Comparison of ENCODE assay signal across 17 cellular contexts in the genomic region with DNA sequence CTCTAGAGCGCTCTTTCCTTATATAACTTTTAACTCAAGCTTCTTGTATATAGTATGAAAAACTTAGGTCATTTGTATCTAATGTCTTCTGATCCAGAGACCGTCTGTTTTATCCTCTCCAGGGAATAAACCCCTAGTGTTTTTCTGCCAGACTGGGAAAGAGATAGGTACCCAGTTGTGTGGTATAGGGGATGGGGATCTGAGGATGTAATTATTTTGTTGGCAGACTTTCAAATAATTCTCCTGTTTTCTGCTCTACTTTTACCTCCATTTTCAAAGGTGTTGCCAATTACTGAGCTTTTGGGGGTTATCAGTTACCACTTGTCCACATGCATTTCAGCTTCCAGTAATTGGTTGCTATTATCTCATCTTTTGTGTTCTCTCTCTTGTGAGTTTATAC.
"Had no signal": no experiment of that assay in that cellular context is flagged by ENCODE, and none has a peak within 500 bp of the region (broad histone marks: within the 10 kb centered on the region; RNA-seq: fewer than 3 reads in every experiment).

No MANE protein-coding gene starts in this region.

- ATAC-seq: activated CD8-positive, alpha-beta T cell treated with anti-CD3 and anti-CD28 coated beads, Interleukin-2, amount 10 ng/mL, durations not matched to agents 7 days and 5 days; body of pancreas; pancreas had no signal

- H3K27me3 Mint-ChIP-seq: activated B cell treated with CpG ODN at 0.5 μM for 24 hours; activated CD4-positive, alpha-beta T cell treated with anti-CD3 and anti-CD28 coated beads, Interleukin-2, amount 10 ng/mL, durations not matched to agents 24 days and 14 days; activated naive CD8-positive, alpha-beta T cell treated with anti-CD3 and anti-CD28 coated beads for 36 hours; naive B cell had no signal

- H3K9me3 ChIP-seq: body of pancreas, esophagus muscularis mucosa, left ventricle myocardium inferior, pancreas, sigmoid colon, spleen, thoracic aorta had no signal

- H3K36me3 Mint-ChIP-seq: activated naive CD8-positive, alpha-beta T cell treated with anti-CD3 and anti-CD28 coated beads for 36 hours had no signal

- H3K27ac Mint-ChIP-seq: activated B cell treated with CpG ODN at 0.5 μM for 24 hours; activated CD4-positive, alpha-beta T cell treated with anti-CD3 and anti-CD28 coated beads, Interleukin-2, amount 10 ng/mL, durations not matched to agents 24 days and 14 days; activated CD8-positive, alpha-beta T cell treated with anti-CD3 and anti-CD28 coated beads, Interleukin-2, amount 10 ng/mL, durations not matched to agents 7 days and 5 days; activated naive CD8-positive, alpha-beta T cell treated with anti-CD3 and anti-CD28 coated beads for 36 hours; naive B cell had no signal

- H3K4me1 Mint-ChIP-seq: activated B cell treated with CpG ODN at 0.5 μM for 24 hours; activated CD4-positive, alpha-beta T cell treated with anti-CD3 and anti-CD28 coated beads, Interleukin-2, amount 10 ng/mL, durations not matched to agents 24 days and 14 days; activated naive CD8-positive, alpha-beta T cell treated with anti-CD3 and anti-CD28 coated beads for 36 hours; naive B cell had no signal

- DNase-seq: activated B cell treated with CpG ODN at 0.5 μM for 24 hours; activated CD4-positive, alpha-beta T cell treated with anti-CD3 and anti-CD28 coated beads, Interleukin-2, amount 10 ng/mL, durations not matched to agents 24 days and 14 days; activated CD8-positive, alpha-beta memory T cell treated with anti-CD3 and anti-CD28 coated beads, Interleukin-2, amount 50 U/mL, for 4 hours; activated CD8-positive, alpha-beta T cell treated with anti-CD3 and anti-CD28 coated beads, Interleukin-2, amount 10 ng/mL, durations not matched to agents 7 days and 5 days; activated gamma-delta T cell treated with Interleukin-2 at 50 U/mL for 16 hours; activated naive CD8-positive, alpha-beta T cell treated with anti-CD3 and anti-CD28 coated beads for 36 hours; amygdala; body of pancreas; caudate nucleus; hypothalamus; left ventricle myocardium inferior; naive B cell; pancreas; sigmoid colon; spleen had no signal

- H3K4me3 Mint-ChIP-seq: activated B cell treated with CpG ODN at 0.5 μM for 24 hours; activated CD4-positive, alpha-beta T cell treated with anti-CD3 and anti-CD28 coated beads, Interleukin-2, amount 10 ng/mL, durations not matched to agents 24 days and 14 days; activated CD8-positive, alpha-beta T cell treated with anti-CD3 and anti-CD28 coated beads, Interleukin-2, amount 10 ng/mL, durations not matched to agents 7 days and 5 days; activated naive CD8-positive, alpha-beta T cell treated with anti-CD3 and anti-CD28 coated beads for 36 hours; naive B cell had no signal
